Comparison of ENCODE assay signal across 8 cellular contexts in genomic region chr15:90560229-90560771, GRCh38. TPM values are rescaled to one million over a fixed set of nuclear protein-coding genes. Genes with fewer than 3 reads are reported as not detected.
DNase-seq lines count a peak whose midpoint lies in the region; ATAC-seq, FAIRE-seq and TF ChIP-seq lines count a peak whose summit lies in the region.

No MANE protein-coding gene starts in this region.

- H3K27me3 ChIP-seq in CD4-positive, alpha-beta T cell (ENCODE audit: control insufficient read depth, insufficient read depth, low read length), result no peaks in the 10 kb centered on the region
- H3K27me3 ChIP-seq in WERI-Rb-1 (ENCODE audit: insufficient read depth, low read depth, severe bottlenecking) (no peaks in the 10 kb centered on the region), gastroesophageal sphincter (no peaks in the 10 kb centered on the region), rectal smooth muscle tissue (ENCODE audit: control insufficient read depth, insufficient read depth, low read length) (no peaks in the 10 kb centered on the region)

- POLR2A ChIA-PET in CD4-positive, alpha-beta T cell (lab: Charles Lee), result interaction anchor here (0.6 to 3.2 kb wide), 7 partner anchors 13 to 38 kb away, joined by 3 to 39 read pairs (median 7); partner anchors contain the start of gene CRTC3

- no peak overlapping the region for H3K9ac ChIP-seq in rectal smooth muscle tissue (ENCODE audit: low read length)

- no peak overlapping the region for H3K27ac ChIP-seq in CD4-positive, alpha-beta T cell (ENCODE audit: low read depth, low read length)
- H3K27ac ChIP-seq in WERI-Rb-1, result peak overlapping the region; percentile 39
- H3K27ac ChIP-seq in gastroesophageal sphincter, result peak overlapping the region; percentile 81 to 90 (median 83)
- H3K27ac ChIP-seq in rectal smooth muscle tissue (ENCODE audit: low read depth, low read length), result peak overlapping the region; percentile 83

- WGBS in gastroesophageal sphincter (ENCODE audit: low coverage in 1 of 2), 2 donors, result 3 to 60% methylated on average over 4 to 6 of the region's 7 CpGs

- peak overlapping the region; percentile 93 for H3K27ac Mint-ChIP-seq in CD4-positive, alpha-beta T cell

- H3K4me3 Mint-ChIP-seq in CD4-positive, alpha-beta T cell, result no peak overlapping the region

- no peaks in the 10 kb centered on the region for H3K27me3 Mint-ChIP-seq in CD4-positive, alpha-beta T cell

- TF ChIP-seq EP300 in gastroesophageal sphincter (IDR thresholded peaks at IDR 0.05), result no peak

- H3K36me3 Mint-ChIP-seq in CD4-positive, alpha-beta T cell (ENCODE audit: low read depth), result peaks cover 35% of the 10 kb centered on the region

- FAIRE-seq in GM12892 (lab: Jason Lieb, UNC), result no peak
- no peak for FAIRE-seq in frontal cortex (lab: Jason Lieb, UNC)

- no peaks in the 10 kb centered on the region; the same call in 1 of the 2 replicates for H3K36me3 ChIP-seq in WERI-Rb-1
- H3K36me3 ChIP-seq in gastroesophageal sphincter, result no peaks in the 10 kb centered on the region
- peaks cover 2% of the 10 kb centered on the region for H3K36me3 ChIP-seq in rectal smooth muscle tissue (ENCODE audit: control insufficient read depth, insufficient read depth, low read length)

- DNase-seq in CD4-positive, alpha-beta T cell, result no peak
- DNase-seq in WERI-Rb-1 (no peak), GM12892 (ENCODE audit: insufficient read length) (no peak), frontal cortex (ENCODE audit: low spot score in 2 of 2) (no peak)

- TF ChIP-seq CTCF in CD4-positive, alpha-beta T cell (IDR thresholded peaks at IDR 0.05), result no peak
- no peak for TF ChIP-seq CTCF in WERI-Rb-1 (IDR thresholded peaks at IDR 0.05; ENCODE audit: low read depth, low read length)
- TF ChIP-seq CTCF in gastroesophageal sphincter (IDR thresholded peaks at IDR 0.05), result no peak

- TF ChIP-seq POLR2A in gastroesophageal sphincter (IDR thresholded peaks at IDR 0.05) (no peak), GM12892 (IDR thresholded peaks at IDR 0.05; ENCODE audit: low read depth, low read length) (no peak)

- no peaks in the 10 kb centered on the region for H3K9me3 Mint-ChIP-seq in CD4-positive, alpha-beta T cell

- peaks cover 42 to 95% (median 55%) of the 10 kb centered on the region in 3 donors for H3K4me1 ChIP-seq in gastroesophageal sphincter
- peaks cover 54% of the 10 kb centered on the region for H3K4me1 ChIP-seq in rectal smooth muscle tissue (ENCODE audit: control insufficient read depth, insufficient read depth, low read length)

- no peak for ATAC-seq in CD4-positive, alpha-beta T cell (ENCODE audit: poor library complexity)
- ATAC-seq in gastroesophageal sphincter, result peak; percentile 89
- ATAC-seq in HG02642 (IDR thresholded peaks at IDR 0.05; ENCODE audit: poor library complexity, unreplicated experiment), result no peak
- no peak for ATAC-seq in HG02571 (IDR thresholded peaks at IDR 0.05; ENCODE audit: unreplicated experiment)

- H3K9me3 ChIP-seq in CD4-positive, alpha-beta T cell (ENCODE audit: control insufficient read depth, low read length), result no peaks in the 10 kb centered on the region
- H3K9me3 ChIP-seq in WERI-Rb-1 (ENCODE audit: severe bottlenecking), result no peaks in the 10 kb centered on the region
- no peaks in the 10 kb centered on the region for H3K9me3 ChIP-seq in gastroesophageal sphincter

- CTCF ChIA-PET in CD4-positive, alpha-beta T cell (lab: Charles Lee), result interaction anchor here (0.9 to 2.0 kb wide), 3 partner anchors 13 to 59 kb away, joined by 3 to 7 read pairs (median 3); no protein-coding TSS in a partner anchor

- intact Hi-C loops in CD4-positive, alpha-beta T cell (cut with DNase I, micrococcal nuclease), result no loop called here

- H3K4me1 Mint-ChIP-seq in CD4-positive, alpha-beta T cell (ENCODE audit: low read depth), result peaks cover 86% of the 10 kb centered on the region

- no peak overlapping the region for H3K4me3 ChIP-seq in WERI-Rb-1 (ENCODE audit: low read depth, low read length)
- no peak overlapping the region for H3K4me3 ChIP-seq in gastroesophageal sphincter
- no peak overlapping the region for H3K4me3 ChIP-seq in rectal smooth muscle tissue (ENCODE audit: low read length)

RNA-seq across cellular contexts. Expression of gene CRTC3, which starts 30.6 kb away (rescaled TPM):
- total RNA-seq in CD4-positive, alpha-beta T cell, result 10 to 100 TPM; 90.7 to 92.4 TPM
- total RNA-seq in gastroesophageal sphincter (10 to 100 TPM; 44.5 to 68.6 (median 65.6) TPM), frontal cortex (13.9 TPM)
- 18.4 TPM for polyA plus RNA-seq in GM12892 (2012; ENCODE audit: missing spikeins)
